8 cellular contexts compared by ENCODE assay signal in genomic region chr19:18322759-18323460, GRCh38. TPM values are rescaled to one million over a fixed set of nuclear protein-coding genes. Genes with fewer than 3 reads are reported as not detected.
DNase-seq lines count a peak whose midpoint lies in the region; ATAC-seq, FAIRE-seq and TF ChIP-seq lines count a peak whose summit lies in the region.

Gene LSM4 (minus strand): TSS chr19:18323076. CDS start chr19:18323020, 56 bp downstream.

- H3K4me2 ChIP-seq in Karpas-422 (ENCODE audit: low read depth, low read length, poor library complexity, severe bottlenecking) = peak within 1 kb of the TSS; percentile 93

- H3K9me3 ChIP-seq in Karpas-422 (ENCODE audit: low read length) (no peaks in the 10 kb centered on the region), esophagus muscularis mucosa (no peaks in the 10 kb centered on the region)

- peak; percentile 69 for FAIRE-seq in RCC 7860 (lab: Jason Lieb, UNC)

- no peaks in the 10 kb centered on the region for H3K27me3 ChIP-seq in Karpas-422 (ENCODE audit: low read length)
- no peaks in the 10 kb centered on the region for H3K27me3 ChIP-seq in esophagus muscularis mucosa

- H4K20me1 ChIP-seq in Karpas-422 (ENCODE audit: insufficient read depth, low read depth, low read length) = no peaks in the 10 kb centered on the region

- TF ChIP-seq EP300 in esophagus muscularis mucosa (IDR thresholded peaks at IDR 0.05) = no peak

- peaks cover 9 to 22% of the 10 kb centered on the region in 2 donors for H3K36me3 Mint-ChIP-seq in activated T-cell treated with anti-CD3 and anti-CD28 coated beads, Interleukin-2, amount 50 U/mL, for 72 hours (ENCODE audit: insufficient read depth in 2 of 2)

- H3K9ac ChIP-seq in Karpas-422 (ENCODE audit: low read length) = peak within 1 kb of the TSS; percentile 95

- H3K9me3 Mint-ChIP-seq in activated T-cell treated with anti-CD3 and anti-CD28 coated beads, Interleukin-2, amount 50 U/mL, for 72 hours = no peaks in the 10 kb centered on the region

- WGBS in esophagus muscularis mucosa = under 1% methylated on average over 25 of the region's 75 CpGs

- H3K4me1 ChIP-seq in Karpas-422 (ENCODE audit: low read length) (peaks cover 19% of the 10 kb centered on the region), esophagus muscularis mucosa (peaks cover 51 to 63% (median 59%) of the 10 kb centered on the region in 4 donors)

- H3K27ac ChIP-seq in Karpas-422 (ENCODE audit: low read length) = peak within 1 kb of the TSS; percentile 84
- peak within 1 kb of the TSS; percentile 88 to 93 (median 92) for H3K27ac ChIP-seq in esophagus muscularis mucosa (replicated peaks in 1 of 4)

- H3K27me3 Mint-ChIP-seq in activated T-cell treated with anti-CD3 and anti-CD28 coated beads, Interleukin-2, amount 50 U/mL, for 72 hours (ENCODE audit: low read depth) = no peaks in the 10 kb centered on the region

- peak; percentile 66 for TF ChIP-seq POLR2A in esophagus muscularis mucosa (IDR thresholded peaks at IDR 0.05; ENCODE audit: low read depth)

- H3K9me2 ChIP-seq in Karpas-422 (replicated peaks; ENCODE audit: insufficient read depth, low read length) = no peaks in the 10 kb centered on the region

- H3K4me1 Mint-ChIP-seq in activated T-cell treated with anti-CD3 and anti-CD28 coated beads, Interleukin-2, amount 50 U/mL, for 72 hours (ENCODE audit: low read depth) = peaks cover 60% of the 10 kb centered on the region

- H3K4me3 ChIP-seq in Karpas-422 (ENCODE audit: low read length) = peak within 1 kb of the TSS; percentile 91
- H3K4me3 ChIP-seq in esophagus muscularis mucosa = peak within 1 kb of the TSS; percentile 64 to 84 (median 80)

- TF ChIP-seq CTCF in esophagus muscularis mucosa (IDR thresholded peaks at IDR 0.05) = peak in 2 of 3 experiments; percentile 23 to 33

- intact Hi-C loops in esophagus muscularis mucosa (cut with DNase I) = loop anchor here (1.0 to 10.0 kb wide), 3 partner anchors 16 to 118 kb away; partner anchors contain the start of gene RAB3A

- H3K4me3 Mint-ChIP-seq in activated T-cell treated with anti-CD3 and anti-CD28 coated beads, Interleukin-2, amount 50 U/mL, for 72 hours = peak within 1 kb of the TSS; percentile 89 to 95

- H2AFZ ChIP-seq in Karpas-422 (ENCODE audit: low read length) = peak within 1 kb of the TSS; percentile 66; the same call in 1 of the 2 replicates

- H3K27ac Mint-ChIP-seq in activated T-cell treated with anti-CD3 and anti-CD28 coated beads, Interleukin-2, amount 50 U/mL, for 72 hours = peak within 1 kb of the TSS; percentile 96

- DNase-seq in Daoy (ENCODE audit: low read depth) = peak; percentile 99
- peak; percentile 100 for DNase-seq in Karpas-422
- peak; percentile 92 for DNase-seq in RCC 7860 (ENCODE audit: low spot score)
- DNase-seq in activated T-cell treated with anti-CD3 and anti-CD28 coated beads, Interleukin-2, amount 50 U/mL, for 72 hours = peak; percentile 99 to 100
- peak; percentile 99 for DNase-seq in esophagus muscularis mucosa (ENCODE audit: extremely low spot score)
- DNase-seq in myocyte (ENCODE audit: low read depth) = peak; percentile 98
- DNase-seq in stimulated activated CD8-positive, alpha-beta memory T cell treated with anti-CD3 and anti-CD28 coated beads, Interleukin-7, amount 100 ng/mL, for 48 hours (ENCODE audit: extremely low read depth in 1 of 2, low read depth in 1 of 2) = peak; percentile 99

- peaks cover 34% of the 10 kb centered on the region for H3K79me2 ChIP-seq in Karpas-422 (ENCODE audit: low read length)

- no peaks in the 10 kb centered on the region for H3K36me3 ChIP-seq in Karpas-422 (ENCODE audit: insufficient read depth, low read length)
- no peaks in the 10 kb centered on the region for H3K36me3 ChIP-seq in esophagus muscularis mucosa

- peak; percentile 83 for ATAC-seq in GM21825 (IDR thresholded peaks at IDR 0.05; ENCODE audit: unreplicated experiment)
- ATAC-seq in activated T-cell treated with anti-CD3 and anti-CD28 coated beads, Interleukin-2, amount 50 U/mL, for 72 hours (replicated peaks in 1 of 2) = peak; percentile 95 to 96

RNA-seq across cellular contexts. Expression of gene LSM4, which starts in this region (rescaled TPM):
- total RNA-seq in Daoy (2014; rRNA removed; shearing (Covaris generic)) = 318 and 351 TPM in 2 replicates
- total RNA-seq in Karpas-422 (2014; rRNA removed; shearing (Covaris generic); ENCODE audit: low replicate concordance) = 198 and 359 TPM in 2 replicates
- 100 to 1,000 TPM; 178 to 250 TPM for total RNA-seq in activated T-cell treated with anti-CD3 and anti-CD28 coated beads, Interleukin-2, amount 50 U/mL, for 72 hours
- total RNA-seq in esophagus muscularis mucosa = 100 to 1,000 TPM in 1 of 4 donors, 10 to 100 TPM in 3; 86.8 to 116 (median 93.9) TPM
- total RNA-seq in myocyte = 290 and 353 TPM in 2 replicates
- 213 TPM for polyA plus RNA-seq in myocyte (2012)

Comparison
In these comparisons a context has a peak if more than half of its experiments do, and no peak if none do; other contexts are left out.
1. Peak in every context shown above with its lines: DNase-seq, ATAC-seq, H3K4me3 ChIP-seq and H3K27ac ChIP-seq.